ENCODE assay signal across 8 cellular contexts in the genomic region with DNA sequence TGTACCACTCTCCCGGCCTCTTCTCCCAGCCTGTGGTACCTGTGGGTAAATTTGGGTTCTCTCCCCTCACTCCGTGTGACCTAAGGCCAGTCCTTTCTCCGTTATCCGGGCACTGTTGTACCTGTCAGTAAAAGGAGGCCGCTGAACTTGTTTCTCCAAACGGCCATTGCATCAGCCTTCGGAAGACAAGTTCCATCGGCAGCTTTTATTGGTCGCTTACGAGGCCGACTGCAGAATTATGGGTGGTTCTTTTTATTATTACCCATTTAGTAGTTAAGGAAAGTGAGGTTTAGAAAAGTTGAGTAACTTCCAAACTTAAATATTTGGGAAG. TPM values are rescaled to one million over a fixed set of nuclear protein-coding genes. Genes with fewer than 3 reads are reported as not detected.
DNase-seq lines count a peak whose midpoint lies in the region; ATAC-seq, FAIRE-seq and TF ChIP-seq lines count a peak whose summit lies in the region.

No MANE protein-coding gene starts in this region.

- peak overlapping the region; percentile 97 for H3K9ac ChIP-seq in K562 (ENCODE audit: insufficient read depth in 1 of 2, low read depth in 2 of 2, low read length in 2 of 2)
- peak overlapping the region; percentile 75 for H3K9ac ChIP-seq in keratinocyte (ENCODE audit: control insufficient read depth, extremely low read depth, insufficient read depth, low read length)

- no peak for TF ChIP-seq RAD21 in K562 (CRISPR knock-in tag; conservative IDR thresholded peaks at IDR 0.05 in 1 of 2, IDR thresholded peaks at IDR 0.05 in 1 of 2)

- H3K4me1 Mint-ChIP-seq in stimulated activated naive CD8-positive, alpha-beta T cell treated with anti-CD3 and anti-CD28 coated beads, Interleukin-15, Interleukin-2, amounts not matched to agents 100 ng/mL and 50 ng/mL, for 24 hours (ENCODE audit: low read depth) = peaks cover 61% of the 10 kb centered on the region

- H3K4me3 ChIP-seq in NB4 (ENCODE audit: low read depth, low read length) (peak overlapping the region; percentile 100), K562 (peak overlapping the region; percentile 82), keratinocyte (ENCODE audit: control insufficient read depth in 2 of 3, extremely low read depth in 1 of 3, insufficient read depth in 2 of 3, low read depth in 1 of 3, low read length in 3 of 3) (peak overlapping the region; percentile 81 to 97 (median 82))

- DNase-seq in AML-193 (lab: John Stamatoyannopoulos, UW) = peak; percentile 15 to 29
- peak; percentile 59 for DNase-seq in NB4 (ENCODE audit: low read depth)
- DNase-seq in K562 (ENCODE audit: extremely low read depth in 1 of 4, low spot score in 3 of 4) = peak in 2 of 4 experiments; percentile 32 to 43
- DNase-seq in keratinocyte (ENCODE audit: low read depth, low spot score) = no peak
- no peak for DNase-seq in NCI-H187 (lab: John Stamatoyannopoulos, UW)

- TF ChIP-seq CTCF in NB4 (IDR thresholded peaks at IDR 0.05; ENCODE audit: low read depth, low read length) (no peak), K562 (IDR thresholded peaks at IDR 0.05 in 2 of 3, conservative IDR thresholded peaks at IDR 0.05 in 1 of 3; ENCODE audit: insufficient read depth in 2 of 3, low read depth in 1 of 3, low read length in 3 of 3) (no peak), keratinocyte (optimal IDR thresholded peaks at IDR 0.05 in 1 of 3, IDR thresholded peaks at IDR 0.05 in 1 of 3, conservative IDR thresholded peaks at IDR 0.05 in 1 of 3; ENCODE audit: extremely low read depth in 1 of 3, insufficient read depth in 2 of 3, low read length in 3 of 3) (no peak)

- H3K27me3 Mint-ChIP-seq in stimulated activated naive CD8-positive, alpha-beta T cell treated with anti-CD3 and anti-CD28 coated beads, Interleukin-15, Interleukin-2, amounts not matched to agents 100 ng/mL and 50 ng/mL, for 24 hours = no peaks in the 10 kb centered on the region

- H4K20me1 ChIP-seq in K562 (replicated peaks; ENCODE audit: control insufficient read depth, insufficient read depth, low read length) (no peaks in the 10 kb centered on the region), keratinocyte (ENCODE audit: control insufficient read depth, extremely low read depth, insufficient read depth, low read length) (peaks cover 3% of the 10 kb centered on the region)

- H3K9me3 Mint-ChIP-seq in stimulated activated naive CD8-positive, alpha-beta T cell treated with anti-CD3 and anti-CD28 coated beads, Interleukin-15, Interleukin-2, amounts not matched to agents 100 ng/mL and 50 ng/mL, for 24 hours = no peaks in the 10 kb centered on the region

- peaks cover 7 to 21% of the 10 kb centered on the region in 2 experiments; a peak in 3 of 5 replicates for H3K4me1 ChIP-seq in K562 (replicated peaks in 1 of 2; ENCODE audit: control insufficient read depth in 2 of 2, insufficient read depth in 2 of 2, low read length in 2 of 2)
- peaks cover 16% of the 10 kb centered on the region for H3K4me1 ChIP-seq in keratinocyte (ENCODE audit: control insufficient read depth, extremely low read depth, insufficient read depth, low read length)

- intact Hi-C loops in K562 (cut with micrococcal nuclease) = loop anchor here (1.0 kb wide), 1 partner anchor 25 kb away; no protein-coding TSS in a partner anchor

- WGBS in K562 (ENCODE audit: insufficient coverage, low coverage, missing lambda C conversion rate) = 2% methylated on average over 11 of the region's 11 CpGs

- FAIRE-seq in K562 (lab: Jason Lieb, UNC) (no peak), keratinocyte (lab: Jason Lieb, UNC) (no peak)

- BruUV-seq in K562 (replicated peaks; lab: Mats Ljungman, UMichigan) = no TSS peak

- dilution Hi-C loops in keratinocyte (cut with MboI; ENCODE audit: extremely low pct_ligation_motif_present, low sequenced_read_pairs) = no loop called here

- peak overlapping the region; percentile 97 for H3K4me3 Mint-ChIP-seq in stimulated activated naive CD8-positive, alpha-beta T cell treated with anti-CD3 and anti-CD28 coated beads, Interleukin-15, Interleukin-2, amounts not matched to agents 100 ng/mL and 50 ng/mL, for 24 hours

- CTCF ChIA-PET in K562 (lab: Yijun Ruan, JAX; ENCODE audit: low intra/inter-chr PET ratio) = no interaction called here

- H3K27ac Mint-ChIP-seq in stimulated activated naive CD8-positive, alpha-beta T cell treated with anti-CD3 and anti-CD28 coated beads, Interleukin-15, Interleukin-2, amounts not matched to agents 100 ng/mL and 50 ng/mL, for 24 hours = peak overlapping the region; percentile 98

- no peak for TF ChIP-seq EP300 in K562 (IDR thresholded peaks at IDR 0.05; ENCODE audit: low read length)

- peak overlapping the region; percentile 92 for H3K27ac ChIP-seq in K562 (ENCODE audit: extremely low read depth, low read depth, low read length)
- H3K27ac ChIP-seq in keratinocyte (ENCODE audit: control insufficient read depth, insufficient read depth, low read length) = peak overlapping the region; percentile 70

- H3K79me2 ChIP-seq in K562 (ENCODE audit: control insufficient read depth, insufficient read depth, low read length) (peaks cover 51% of the 10 kb centered on the region), keratinocyte (ENCODE audit: control insufficient read depth, insufficient read depth, low read length) (peaks cover 42% of the 10 kb centered on the region)

- H3K27me3 ChIP-seq in K562 (ENCODE audit: control insufficient read depth in 2 of 2, insufficient read depth in 2 of 2, low read length in 2 of 2) (no peaks in the 10 kb centered on the region), keratinocyte (ENCODE audit: control insufficient read depth, extremely low read depth, insufficient read depth, low read length) (no peaks in the 10 kb centered on the region)

- POLR2A ChIA-PET in K562 (lab: Yijun Ruan, JAX) = interaction anchor here (0.7 to 4.7 kb wide), 9 partner anchors 10 to 206 kb away, joined by 3 to 87 read pairs (median 4); a partner anchor contains a TSS

- ATAC-seq in GM19372 (IDR thresholded peaks at IDR 0.05; ENCODE audit: low read depth, unreplicated experiment) = peak; percentile 2
- peak; percentile 38 for ATAC-seq in K562
- ATAC-seq in HG02981 (IDR thresholded peaks at IDR 0.05; ENCODE audit: unreplicated experiment) = no peak

- H3K4me2 ChIP-seq in K562 (ENCODE audit: insufficient read depth, low read length) (peak overlapping the region; percentile 99), keratinocyte (ENCODE audit: control insufficient read depth, extremely low read depth, insufficient read depth, low read depth, low read length) (peak overlapping the region; percentile 87)

- H2AFZ ChIP-seq in K562 (ENCODE audit: low read depth, low read length) (peak overlapping the region; percentile 71), keratinocyte (ENCODE audit: control insufficient read depth, low read length) (peak overlapping the region; percentile 72)

- in situ Hi-C loops in K562 (cut with MboI) = no loop called here

- H3K9me3 ChIP-seq in K562 (replicated peaks; ENCODE audit: control insufficient read depth, insufficient read depth, low read depth, low read length) (no peaks in the 10 kb centered on the region), keratinocyte (ENCODE audit: control insufficient read depth, low read depth, low read length) (no peaks in the 10 kb centered on the region)

- H3K9me1 ChIP-seq in K562 (ENCODE audit: control insufficient read depth, insufficient read depth, low read length) (no peaks in the 10 kb centered on the region), keratinocyte (ENCODE audit: control insufficient read depth, extremely low read depth, insufficient read depth, low read length) (no peaks in the 10 kb centered on the region)

- TF ChIP-seq POLR2A in NB4 (IDR thresholded peaks at IDR 0.05; ENCODE audit: extremely low read depth, insufficient read length) (no peak), K562 (conservative IDR thresholded peaks at IDR 0.05) (no peak)

- H3K36me3 ChIP-seq in K562 (ENCODE audit: control insufficient read depth, insufficient read depth, low read length) = peaks cover 40% of the 10 kb centered on the region
- H3K36me3 ChIP-seq in keratinocyte (ENCODE audit: control insufficient read depth in 2 of 2, extremely low read depth in 1 of 2, insufficient read depth in 2 of 2, low read length in 2 of 2) = peaks cover 11 to 29% of the 10 kb centered on the region in 2 experiments

- peaks cover 57% of the 10 kb centered on the region for H3K36me3 Mint-ChIP-seq in stimulated activated naive CD8-positive, alpha-beta T cell treated with anti-CD3 and anti-CD28 coated beads, Interleukin-15, Interleukin-2, amounts not matched to agents 100 ng/mL and 50 ng/mL, for 24 hours (ENCODE audit: low read depth)

RNA-seq across cellular contexts. Expression of a gene that starts 0.6 kb away (rescaled TPM):
- total RNA-seq in K562 (2011; cell fraction: chromatin; rRNA removed; ENCODE audit: low replicate concordance) = 19.7 and 30.9 TPM in 2 replicates
- total RNA-seq in K562 (2011; cell fraction: nucleolus; rRNA removed) = 10.5 and 12.1 TPM in 2 replicates
- total RNA-seq in K562 (2011; cell fraction: nucleoplasm; rRNA removed) = 21.0 and 33.4 TPM in 2 replicates
- total RNA-seq in K562 (2014; rRNA removed) (26.1 and 27.6 TPM in 2 replicates), K562 (2014; rRNA removed; fragmentation: Illumina TruSeq; extraction: Trizol) (35.8 and 44.2 TPM in 2 replicates), K562 (2015; rRNA removed; fragmentation: Illumina TruSeq; extraction: Trizol) (19.4 and 23.2 TPM in 2 replicates), K562 (2021) (37.8 and 40.5 TPM in 2 replicates)
- polyA plus RNA-seq in K562 (2011; rRNA removed) (29.1 and 31.0 TPM in 2 replicates), K562 (2014; fragmentation: Illumina TruSeq; extraction: Trizol) (23.0 and 23.4 TPM in 2 replicates), K562 (2014; fragmentation: Nextera tagmentation; extraction: Ambion mirVana) (10 to 100 TPM; 11.2 to 17.1 TPM), K562 (2014; rRNA removed) (25.8 and 26.4 TPM in 2 replicates), keratinocyte (11.4 to 17.5 TPM (median 11.7 TPM) in 3 replicates)
- 4.9 and 14.0 TPM in 2 replicates for polyA plus RNA-seq in K562 (2011; cell fraction: cytosol; rRNA removed)
- 14.6 and 16.7 TPM in 2 replicates for polyA plus RNA-seq in K562 (2011; cell fraction: nucleus; rRNA removed)
- polyA plus RNA-seq in K562 (2012) = 8.6 and 9.6 TPM in 2 replicates
- 40.6 and 45.9 TPM in 2 replicates for polyA minus RNA-seq in K562 (2011; rRNA and poly(A)+ RNA removed)
- 19.4 and 28.1 TPM in 2 replicates for polyA minus RNA-seq in K562 (2011; cell fraction: cytosol; rRNA and poly(A)+ RNA removed)
- polyA minus RNA-seq in K562 (2011; cell fraction: nucleus; rRNA and poly(A)+ RNA removed) = 11.2 and 19.1 TPM in 2 replicates
- polyA plus RNA-seq in keratinocyte (2011; ENCODE audit: low read depth) = 17.2 TPM
- polyA plus RNA-seq in keratinocyte (2011; cell fraction: cytosol; rRNA removed) = 7.2 and 13.7 TPM in 2 replicates
- polyA plus RNA-seq in keratinocyte (2011; cell fraction: nucleus; rRNA removed) = 7.1 and 10.6 TPM in 2 replicates
- 8.9 and 12.9 TPM in 2 replicates for polyA plus RNA-seq in keratinocyte (2012; ENCODE audit: low replicate concordance)
- 6.2 to 17.2 TPM (median 13.1 TPM) in 3 replicates for polyA minus RNA-seq in keratinocyte
- 19.2 TPM for polyA minus RNA-seq in keratinocyte (2011; cell fraction: cytosol; rRNA and poly(A)+ RNA removed)
- polyA minus RNA-seq in keratinocyte (2011; cell fraction: nucleus; rRNA and poly(A)+ RNA removed) = 9.3 and 11.9 TPM in 2 replicates

RNA-seq across cellular contexts. Expression of a gene that starts 12.0 kb away (rescaled TPM):
- 20.2 and 24.4 TPM in 2 replicates for total RNA-seq in K562 (2011; cell fraction: chromatin; rRNA removed; ENCODE audit: low replicate concordance)
- total RNA-seq in K562 (2011; cell fraction: nucleolus; rRNA removed) = 28.2 and 32.0 TPM in 2 replicates
- total RNA-seq in K562 (2011; cell fraction: nucleoplasm; rRNA removed) = 28.4 and 30.6 TPM in 2 replicates
- 5.4 and 7.2 TPM in 2 replicates for total RNA-seq in K562 (2014; rRNA removed)
- total RNA-seq in K562 (2014; rRNA removed; fragmentation: Illumina TruSeq; extraction: Trizol) = 5.9 and 6.0 TPM in 2 replicates
- total RNA-seq in K562 (2015; rRNA removed; fragmentation: Illumina TruSeq; extraction: Trizol) = 5.1 and 5.3 TPM in 2 replicates
- 7.8 and 8.0 TPM in 2 replicates for total RNA-seq in K562 (2021)
- 17.9 and 21.5 TPM in 2 replicates for polyA plus RNA-seq in K562 (2011; rRNA removed)
- 25.0 and 29.5 TPM in 2 replicates for polyA plus RNA-seq in K562 (2011; cell fraction: cytosol; rRNA removed)
- 44.5 and 48.0 TPM in 2 replicates for polyA plus RNA-seq in K562 (2011; cell fraction: nucleus; rRNA removed)
- 8.9 and 16.5 TPM in 2 replicates for polyA plus RNA-seq in K562 (2012)
- polyA plus RNA-seq in K562 (2014; fragmentation: Illumina TruSeq; extraction: Trizol) = 9.4 and 10.0 TPM in 2 replicates
- polyA plus RNA-seq in K562 (2014; fragmentation: Nextera tagmentation; extraction: Ambion mirVana) = 1 to 10 TPM; 2.3 to 2.4 TPM
- polyA plus RNA-seq in K562 (2014; rRNA removed) = 6.5 and 8.3 TPM in 2 replicates
- 13.7 and 15.4 TPM in 2 replicates for polyA minus RNA-seq in K562 (2011; rRNA and poly(A)+ RNA removed)
- 6.8 and 7.7 TPM in 2 replicates for polyA minus RNA-seq in K562 (2011; cell fraction: cytosol; rRNA and poly(A)+ RNA removed)
- 15.3 and 21.9 TPM in 2 replicates for polyA minus RNA-seq in K562 (2011; cell fraction: nucleus; rRNA and poly(A)+ RNA removed)
- polyA plus RNA-seq in keratinocyte = 9.5 to 12.8 TPM (median 9.9 TPM) in 3 replicates
- 6.3 TPM for polyA plus RNA-seq in keratinocyte (2011; ENCODE audit: low read depth)
- 5.6 and 6.1 TPM in 2 replicates for polyA plus RNA-seq in keratinocyte (2011; cell fraction: cytosol; rRNA removed)
- polyA plus RNA-seq in keratinocyte (2011; cell fraction: nucleus; rRNA removed) = 23.6 and 26.8 TPM in 2 replicates
- polyA plus RNA-seq in keratinocyte (2012; ENCODE audit: low replicate concordance) = 6.9 and 8.3 TPM in 2 replicates
- 7.4 to 11.9 TPM (median 9.5 TPM) in 3 replicates for polyA minus RNA-seq in keratinocyte
- 6.9 TPM for polyA minus RNA-seq in keratinocyte (2011; cell fraction: cytosol; rRNA and poly(A)+ RNA removed)
- polyA minus RNA-seq in keratinocyte (2011; cell fraction: nucleus; rRNA and poly(A)+ RNA removed) = 8.1 and 9.8 TPM in 2 replicates

RNA-seq across cellular contexts. Expression of a gene that starts 33.2 kb away (rescaled TPM):
- not detected in 2 replicates for total RNA-seq in K562 (2011; cell fraction: chromatin; rRNA removed; ENCODE audit: low replicate concordance)
- total RNA-seq in K562 (2011; cell fraction: nucleolus; rRNA removed) = not detected in 2 replicates
- not detected in 2 replicates for total RNA-seq in K562 (2011; cell fraction: nucleoplasm; rRNA removed)
- total RNA-seq in K562 (2014; rRNA removed) (1.5 and 2.6 TPM in 2 replicates), K562 (2014; rRNA removed; fragmentation: Illumina TruSeq; extraction: Trizol) (not detected in 2 replicates), K562 (2015; rRNA removed; fragmentation: Illumina TruSeq; extraction: Trizol) (0.36 TPM in 1 of 2 replicates, not detected in the other), K562 (2021) (0.51 and 0.58 TPM in 2 replicates)
- polyA plus RNA-seq in K562 (2011; rRNA removed) (0.28 and 0.81 TPM in 2 replicates), K562 (2014; fragmentation: Illumina TruSeq; extraction: Trizol) (0.57 TPM in 1 of 2 replicates, not detected in the other), K562 (2014; fragmentation: Nextera tagmentation; extraction: Ambion mirVana) (under 1 TPM; 0.32 to 0.53 TPM), K562 (2014; rRNA removed) (1.0 and 3.0 TPM in 2 replicates), keratinocyte (not detected in 3 replicates)
- polyA plus RNA-seq in K562 (2011; cell fraction: cytosol; rRNA removed) = 0.57 and 0.58 TPM in 2 replicates
- 0.43 and 0.73 TPM in 2 replicates for polyA plus RNA-seq in K562 (2011; cell fraction: nucleus; rRNA removed)
- 0.44 and 3.0 TPM in 2 replicates for polyA plus RNA-seq in K562 (2012)
- not detected in 2 replicates for polyA minus RNA-seq in K562 (2011; rRNA and poly(A)+ RNA removed)
- polyA minus RNA-seq in K562 (2011; cell fraction: cytosol; rRNA and poly(A)+ RNA removed) = 2.4 TPM in 1 of 2 replicates, not detected in the other
- polyA minus RNA-seq in K562 (2011; cell fraction: nucleus; rRNA and poly(A)+ RNA removed) = not detected in 2 replicates
- not detected for polyA plus RNA-seq in keratinocyte (2011; ENCODE audit: low read depth)
- polyA plus RNA-seq in keratinocyte (2011; cell fraction: cytosol; rRNA removed) = not detected in 2 replicates
- polyA plus RNA-seq in keratinocyte (2011; cell fraction: nucleus; rRNA removed) = not detected in 2 replicates
- polyA plus RNA-seq in keratinocyte (2012; ENCODE audit: low replicate concordance) = not detected in 2 replicates
- not detected in 3 replicates for polyA minus RNA-seq in keratinocyte
- polyA minus RNA-seq in keratinocyte (2011; cell fraction: cytosol; rRNA and poly(A)+ RNA removed) = not detected
- polyA minus RNA-seq in keratinocyte (2011; cell fraction: nucleus; rRNA and poly(A)+ RNA removed) = not detected in 2 replicates

Comparison
In these comparisons a context has a peak if more than half of its experiments do, and no peak if none do; other contexts are left out.
1. DNase-seq: peak in AML-193 (2 of 2) and NB4 (single experiment); none in keratinocyte (single experiment) and NCI-H187 (0 of 2).
2. Peak in every context shown above with its lines, with median percentiles within 50 percentile points of each other: H3K4me3 ChIP-seq.